Comparison of ENCODE assay signal across 23 cellular contexts in genomic region chr12:131008461-131009270, GRCh38. TPM values are rescaled to one million over a fixed set of nuclear protein-coding genes. Genes with fewer than 3 reads are reported as not detected.
DNase-seq lines count a peak whose midpoint lies in the region; ATAC-seq and TF ChIP-seq lines count a peak whose summit lies in the region.
"Had no signal": no experiment of that assay in that cellular context is flagged by ENCODE, and none has a peak within 500 bp of the region (broad histone marks: within the 10 kb centered on the region; RNA-seq: fewer than 3 reads in every experiment).

No MANE protein-coding gene starts in this region.

- 80 to 89% methylated on average over 34 of the region's 34 CpGs for WGBS in sigmoid colon, 2 donors

- H3K27me3 Mint-ChIP-seq in brain: peaks cover 4% of the 10 kb centered on the region
- no peaks in the 10 kb centered on the region for H3K27me3 Mint-ChIP-seq in natural killer cell treated with Interleukin-12 subunit alpha and Interleukin-12 subunit beta and Interleukin-15 and Interleukin-18, amount 100 ng/mL, for 72 hours

- peak overlapping the region; percentile 49 to 90 (median 70) for H3K27ac Mint-ChIP-seq in brain
- H3K27ac Mint-ChIP-seq in natural killer cell treated with Interleukin-12 subunit alpha and Interleukin-12 subunit beta and Interleukin-15 and Interleukin-18, amount 100 ng/mL, for 72 hours: no peak overlapping the region
- H3K27ac Mint-ChIP-seq: B cell, GM23338 had no signal

- DNase-seq in RWPE2 (ENCODE audit: low spot score) (peak; percentile 24), sigmoid colon (no peak), NCI-H526 treated with DMSO at 0.1 percent for 48 hours (lab: John Stamatoyannopoulos, UW) (no peak), pons (ENCODE audit: low spot score) (no peak), inferior parietal cortex (ENCODE audit: extremely low spot score) (no peak)
- DNase-seq in natural killer cell treated with Interleukin-12 subunit alpha and Interleukin-12 subunit beta and Interleukin-15 and Interleukin-18, amount 100 ng/mL, for 72 hours (ENCODE audit: low spot score): peak; percentile 50
- DNase-seq: KBM-7, MM.1S, NCI-H1048, NCI-H1417 treated with DMSO at 0.1 percent for 48 hours, NCI-H187 treated with DMSO at 0.1 percent for 48 hours, NCI-H345, NCI-H524 treated with DMSO at 0.1 percent for 48 hours, OCI-M1 had no signal

- peak overlapping the region in 1 of 5 experiments; percentile 2 for H3K4me3 Mint-ChIP-seq in brain
- H3K4me3 Mint-ChIP-seq in natural killer cell treated with Interleukin-12 subunit alpha and Interleukin-12 subunit beta and Interleukin-15 and Interleukin-18, amount 100 ng/mL, for 72 hours: no peak overlapping the region
- H3K4me3 Mint-ChIP-seq: B cell, CD14-positive monocyte, GM23338 had no signal

- peaks cover 54% of the 10 kb centered on the region for H3K4me1 Mint-ChIP-seq in brain
- H3K4me1 Mint-ChIP-seq in natural killer cell treated with Interleukin-12 subunit alpha and Interleukin-12 subunit beta and Interleukin-15 and Interleukin-18, amount 100 ng/mL, for 72 hours (ENCODE audit: low read depth in 2 of 2): no peaks in the 10 kb centered on the region
- H3K4me1 Mint-ChIP-seq: GM23338 had no signal

- intact Hi-C loops in sigmoid colon (cut with DNase I): loop anchor here (1.0 to 5.0 kb wide), 3 partner anchors 46 to 91 kb away; no protein-coding TSS in a partner anchor

- H3K9me3 Mint-ChIP-seq in brain: peaks cover 0 to 5% (median 0%) of the 10 kb centered on the region in 5 experiments
- H3K9me3 Mint-ChIP-seq in natural killer cell treated with Interleukin-12 subunit alpha and Interleukin-12 subunit beta and Interleukin-15 and Interleukin-18, amount 100 ng/mL, for 72 hours: no peaks in the 10 kb centered on the region
- H3K9me3 Mint-ChIP-seq: GM23338 had no signal

- TF ChIP-seq CTCF in RWPE2 (IDR thresholded peaks at IDR 0.05; ENCODE audit: poor library complexity, severe bottlenecking) (no peak), brain (conservative IDR thresholded peaks at IDR 0.05) (no peak), sigmoid colon (IDR thresholded peaks at IDR 0.05) (no peak)

- H3K27ac ChIP-seq in RWPE2 (ENCODE audit: poor library complexity, severe bottlenecking): no peak overlapping the region
- peak overlapping the region in 3 of 4 donors; percentile 75 to 82 (median 81) for H3K27ac ChIP-seq in sigmoid colon
- H3K27ac ChIP-seq: A549, HL-60 had no signal

- no peak for TF ChIP-seq POLR2A in sigmoid colon (IDR thresholded peaks at IDR 0.05)

- H3K4me1 ChIP-seq in RWPE2 (ENCODE audit: insufficient read depth, poor library complexity, severe bottlenecking) (no peaks in the 10 kb centered on the region), sigmoid colon (peaks cover 0 to 79% (median 63%) of the 10 kb centered on the region in 4 donors)
- H3K4me1 ChIP-seq: A549, HAP-1 had no signal

- TF ChIP-seq EP300 in sigmoid colon (IDR thresholded peaks at IDR 0.05): no peak

- no peaks in the 10 kb centered on the region for H3K36me3 Mint-ChIP-seq in brain
- H3K36me3 Mint-ChIP-seq in natural killer cell treated with Interleukin-12 subunit alpha and Interleukin-12 subunit beta and Interleukin-15 and Interleukin-18, amount 100 ng/mL, for 72 hours: no peaks in the 10 kb centered on the region

- H3K27me3 ChIP-seq in RWPE2 (ENCODE audit: insufficient read depth, poor library complexity, severe bottlenecking) (no peaks in the 10 kb centered on the region), sigmoid colon (no peaks in the 10 kb centered on the region)

- no peak for ATAC-seq in RWPE2 (ENCODE audit: low read depth)
- ATAC-seq in natural killer cell treated with Interleukin-12 subunit alpha and Interleukin-12 subunit beta and Interleukin-15 and Interleukin-18, amount 100 ng/mL, for 72 hours: no peak
- ATAC-seq: A549, GM23338, Right ventricle myocardium inferior had no signal

- H3K4me3 ChIP-seq in RWPE2 (ENCODE audit: severe bottlenecking) (no peak overlapping the region), sigmoid colon (no peak overlapping the region)
- H3K4me3 ChIP-seq: A549, GM23338, HAP-1 had no signal

- H3K9me3 ChIP-seq in RWPE2 (ENCODE audit: severe bottlenecking) (no peaks in the 10 kb centered on the region), sigmoid colon (no peaks in the 10 kb centered on the region)
- H3K9me3 ChIP-seq: A549, HAP-1 had no signal

- H3K36me3 ChIP-seq in RWPE2 (ENCODE audit: low read depth): no peaks in the 10 kb centered on the region
- no peaks in the 10 kb centered on the region for H3K36me3 ChIP-seq in sigmoid colon
- H3K36me3 ChIP-seq: HAP-1 had no signal

RNA-seq across cellular contexts. Expression of gene ADGRD1, which starts 55.0 kb away (rescaled TPM):
- polyA plus RNA-seq in brain (ENCODE audit: insufficient read depth, low read depth, low replicate concordance): 2.9 TPM
- not detected for total RNA-seq in natural killer cell treated with Interleukin-12 subunit alpha and Interleukin-12 subunit beta and Interleukin-15 and Interleukin-18, amount 100 ng/mL, for 72 hours
- total RNA-seq in sigmoid colon: 10 to 100 TPM in 3 of 4 donors, 1 to 10 TPM in 1; 7.2 to 22.5 (median 14.2) TPM
- polyA plus RNA-seq in sigmoid colon: 1 to 10 TPM in 2 of 3 donors, under 1 TPM in 1; 0.46 to 3.8 (median 3.0) TPM
- total RNA-seq: HT-29 had no signal
- polyA plus RNA-seq: GM23338 had no signal

Comparison
In these comparisons a context has a peak if more than half of its experiments do, and no peak if none do; other contexts are left out.
1. DNase-seq: peak in RWPE2 (single experiment) and natural killer cell treated with Interleukin-12 subunit alpha and Interleukin-12 subunit beta and Interleukin-15 and Interleukin-18, amount 100 ng/mL, for 72 hours (single experiment); none in sigmoid colon (single experiment), NCI-H526 treated with DMSO at 0.1 percent for 48 hours (single experiment), pons (single experiment) and inferior parietal cortex (single experiment).
2. H3K27ac Mint-ChIP-seq: peak in brain (5 of 5); none in natural killer cell treated with Interleukin-12 subunit alpha and Interleukin-12 subunit beta and Interleukin-15 and Interleukin-18, amount 100 ng/mL, for 72 hours (0 of 2).
3. RNA of gene ADGRD1, which starts 55.0 kb away (total RNA-seq): 7.2 to 22.5 TPM in sigmoid colon; not detected in natural killer cell treated with Interleukin-12 subunit alpha and Interleukin-12 subunit beta and Interleukin-15 and Interleukin-18, amount 100 ng/mL, for 72 hours; every median in the first group is over 4 times any median in the second.